1 cellular context compared by ENCODE assay signal in genomic region chr9:133354766-133355165, GRCh38.
TF ChIP-seq lines count a peak whose summit lies in the region.

No MANE protein-coding gene starts in this region.

TF ChIP-seq in WTC11, 78 proteins besides CTCF, POLR2A, EP300 and RAD21:
- no peak for TF ChIP-seq ESRRA (CRISPR knock-in tag; IDR thresholded peaks at IDR 0.05; ENCODE audit: borderline replicate concordance)
- TF ChIP-seq ARID4B (CRISPR knock-in tag; IDR thresholded peaks at IDR 0.05; ENCODE audit: borderline replicate concordance): no peak
- TF ChIP-seq ATF1 (CRISPR knock-in tag; IDR thresholded peaks at IDR 0.05): no peak
- TF ChIP-seq SOX15 (CRISPR knock-in tag; IDR thresholded peaks at IDR 0.05): no peak
- no peak for TF ChIP-seq MLX (CRISPR knock-in tag; IDR thresholded peaks at IDR 0.05)
- no peak for TF ChIP-seq CREM (CRISPR knock-in tag; IDR thresholded peaks at IDR 0.05)
- TF ChIP-seq ERG (CRISPR knock-in tag; IDR thresholded peaks at IDR 0.05): no peak
